In the genomic region with DNA sequence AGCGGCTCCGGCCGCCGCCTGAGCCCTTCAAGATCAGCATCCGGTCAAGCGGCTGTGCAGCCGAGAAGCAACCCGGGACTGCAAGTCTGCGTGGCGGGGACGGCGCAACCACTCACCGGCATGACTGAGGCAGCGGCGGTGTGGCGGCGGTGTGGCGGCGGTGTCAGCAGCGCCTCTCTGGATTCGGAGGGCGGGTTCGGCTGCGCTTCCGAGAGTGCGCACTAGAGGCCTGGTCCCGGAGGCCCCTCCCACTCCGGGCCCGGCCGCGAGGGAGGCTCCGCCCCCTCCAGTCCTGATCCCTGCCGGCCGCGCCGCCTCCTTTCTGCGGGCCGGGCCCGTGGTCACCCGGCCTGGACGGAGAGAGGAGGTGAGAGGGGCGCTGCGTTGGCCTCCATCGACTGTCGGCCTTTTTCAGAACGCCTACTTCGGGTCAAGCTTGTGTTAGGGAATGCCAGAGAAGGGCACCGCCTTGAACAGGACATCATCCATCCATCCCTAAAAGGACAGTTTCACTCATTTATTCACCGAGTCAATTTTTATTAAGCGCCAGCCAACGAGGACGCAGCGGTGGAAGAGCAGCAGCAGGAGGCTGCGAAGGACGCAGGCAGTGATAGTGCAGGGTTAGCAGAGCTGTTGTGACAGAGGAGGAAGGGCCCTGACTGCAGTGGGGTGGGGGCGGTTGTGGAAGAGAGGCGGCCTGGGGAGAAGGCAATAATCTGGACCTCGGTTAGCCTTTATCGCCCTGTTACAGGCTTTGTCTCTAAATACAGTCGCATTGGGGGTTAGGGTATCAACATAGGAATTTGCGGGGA, we compare ENCODE assay signal across 8 cellular contexts. TPM values are rescaled to one million over a fixed set of nuclear protein-coding genes. Genes with fewer than 3 reads are reported as not detected.
DNase-seq lines count a peak whose midpoint lies in the region; ATAC-seq and TF ChIP-seq lines count a peak whose summit lies in the region.

A gene with protein sequence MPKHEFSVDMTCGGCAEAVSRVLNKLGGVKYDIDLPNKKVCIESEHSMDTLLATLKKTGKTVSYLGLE (minus strand): TSS at position 202 of the 812 bp plus-strand sequence. CDS start 80 bp downstream, at position 122.

- no peaks in the 10 kb centered on the region for H3K27me3 ChIP-seq in CD4-positive, alpha-beta T cell (ENCODE audit: control insufficient read depth, insufficient read depth, low read length)
- H3K27me3 ChIP-seq in effector memory CD4-positive, alpha-beta T cell (replicated peaks; ENCODE audit: control insufficient read depth, insufficient read depth, low read length, poor library complexity, severe bottlenecking), result no peaks in the 10 kb centered on the region
- no peaks in the 10 kb centered on the region for H3K27me3 ChIP-seq in mesenchymal stem cell (ENCODE audit: control insufficient read depth in 1 of 2, insufficient read depth in 1 of 2, low read length in 2 of 2)

- H3K27me3 Mint-ChIP-seq in CD4-positive, alpha-beta T cell, result no peaks in the 10 kb centered on the region

- POLR2A ChIA-PET in CD4-positive, alpha-beta T cell (lab: Charles Lee), result interaction anchor here (1.0 to 7.7 kb wide), 5 partner anchors 9 to 17 kb away, joined by 3 to 160 read pairs (median 4); partner anchors contain the start of gene G3BP1

- peak within 1 kb of the TSS; percentile 95 for H3K27ac Mint-ChIP-seq in CD4-positive, alpha-beta T cell

- H2BK12ac ChIP-seq in mesenchymal stem cell (ENCODE audit: low read length in 2 of 2), result peak within 1 kb of the TSS in 1 of 2 experiments; percentile 34

- peak within 1 kb of the TSS; percentile 97 for H3K9ac ChIP-seq in mesenchymal stem cell (ENCODE audit: low read length)

- peak within 1 kb of the TSS in 1 of 2 experiments; percentile 71 for H3K4ac ChIP-seq in mesenchymal stem cell (ENCODE audit: low read depth in 1 of 2, low read length in 2 of 2)

- ATAC-seq in CD4-positive, alpha-beta T cell (ENCODE audit: poor library complexity), result peak; percentile 98
- ATAC-seq in GM19351 (IDR thresholded peaks at IDR 0.05; ENCODE audit: unreplicated experiment), result peak; percentile 90
- ATAC-seq in HG03520 (IDR thresholded peaks at IDR 0.05; ENCODE audit: unreplicated experiment), result peak; percentile 98

- H3K4me3 ChIP-seq in effector memory CD4-positive, alpha-beta T cell (ENCODE audit: insufficient read depth, low read depth, low read length, poor library complexity, severe bottlenecking), result peak within 1 kb of the TSS; percentile 63
- H3K4me3 ChIP-seq in mesenchymal stem cell (ENCODE audit: insufficient read depth in 1 of 2, low read depth in 1 of 2, low read length in 2 of 2), result peak within 1 kb of the TSS; percentile 79 to 90

- peaks cover 47% of the 10 kb centered on the region for H3K4me1 Mint-ChIP-seq in CD4-positive, alpha-beta T cell (ENCODE audit: low read depth)

- peak within 1 kb of the TSS; percentile 67 to 71 for H3K18ac ChIP-seq in mesenchymal stem cell (ENCODE audit: low read depth in 1 of 2, low read length in 2 of 2)

- H4K91ac ChIP-seq in mesenchymal stem cell (ENCODE audit: low read length), result peak within 1 kb of the TSS; percentile 67

- intact Hi-C loops in CD4-positive, alpha-beta T cell (cut with DNase I, micrococcal nuclease), result loop anchor here (1.0 to 10.0 kb wide), 3 partner anchors 13 to 674 kb away; partner anchors contain the start of genes G3BP1 (in 2 of the 2), GM2A (in 1 of the 2) and TNIP1 (in 1 of the 2)

- peak within 1 kb of the TSS; percentile 92 for H4K8ac ChIP-seq in mesenchymal stem cell (ENCODE audit: low read length)

- H3K36me3 ChIP-seq in effector memory CD4-positive, alpha-beta T cell (ENCODE audit: control insufficient read depth, insufficient read depth, low read length), result no peaks in the 10 kb centered on the region
- peaks cover 0 to 2% of the 10 kb centered on the region in 2 experiments for H3K36me3 ChIP-seq in mesenchymal stem cell (ENCODE audit: control insufficient read depth in 1 of 2, insufficient read depth in 2 of 2, low read depth in 1 of 2, low read length in 2 of 2)

- no peak within 1 kb of the TSS for H2AK5ac ChIP-seq in mesenchymal stem cell (ENCODE audit: low read length, severe bottlenecking)

- DNase-seq in CD4-positive, alpha-beta T cell, result peak; percentile 84 to 91 (median 88)
- DNase-seq in NK-92 treated with Interleukin-12 subunit alpha and Interleukin-12 subunit beta, amount 100 ng/mL, for 24 hours (lab: John Stamatoyannopoulos, UW), result peak; percentile 87
- peak; percentile 78 to 79 for DNase-seq in activated CD8-positive, alpha-beta memory T cell treated with anti-CD3 and anti-CD28 coated beads for 4 hours (ENCODE audit: low read depth in 2 of 2)
- DNase-seq in effector memory CD4-positive, alpha-beta T cell, result peak; percentile 83 to 88 (median 86)
- peak; percentile 93 for DNase-seq in mesenchymal stem cell
- DNase-seq in stimulated activated CD8-positive, alpha-beta memory T cell treated with anti-CD3 and anti-CD28 coated beads, Interleukin-12 subunit alpha, Interleukin-12 subunit beta, amount 100 ng/mL, for 4 hours (ENCODE audit: low read depth), result peak; percentile 84

- H3K9me3 Mint-ChIP-seq in CD4-positive, alpha-beta T cell, result no peaks in the 10 kb centered on the region

- peak within 1 kb of the TSS; percentile 44 for H2BK15ac ChIP-seq in mesenchymal stem cell (ENCODE audit: low read depth, poor library complexity, severe bottlenecking)

- H2BK5ac ChIP-seq in mesenchymal stem cell (ENCODE audit: low read depth, low read length, poor library complexity, severe bottlenecking), result no peak within 1 kb of the TSS

- 6% methylated on average over 60 of the region's 61 CpGs for WGBS in mesenchymal stem cell

- no peak for TF ChIP-seq CTCF in CD4-positive, alpha-beta T cell (IDR thresholded peaks at IDR 0.05)

- peak within 1 kb of the TSS; percentile 80 for H2AFZ ChIP-seq in mesenchymal stem cell (ENCODE audit: low read depth, low read length)

- H3K79me1 ChIP-seq in mesenchymal stem cell (replicated peaks; ENCODE audit: low read length, poor library complexity, severe bottlenecking), result peaks cover 18% of the 10 kb centered on the region

- peak within 1 kb of the TSS in 1 of 2 experiments; percentile 48 for H3K14ac ChIP-seq in mesenchymal stem cell (ENCODE audit: low read length in 2 of 2)

- CTCF ChIA-PET in CD4-positive, alpha-beta T cell (lab: Charles Lee), result interaction anchor here (1.9 to 2.4 kb wide), 2 partner anchors 9 to 13 kb away, joined by 6 to 8 read pairs; partner anchors contain the start of gene G3BP1

- H3K27ac ChIP-seq in CD4-positive, alpha-beta T cell (ENCODE audit: low read depth, low read length), result peak within 1 kb of the TSS; percentile 68
- H3K27ac ChIP-seq in effector memory CD4-positive, alpha-beta T cell (ENCODE audit: insufficient read depth, low read length, poor library complexity, severe bottlenecking), result peak within 1 kb of the TSS; percentile 71
- peak within 1 kb of the TSS; percentile 55 for H3K27ac ChIP-seq in mesenchymal stem cell (ENCODE audit: low read length, poor library complexity, severe bottlenecking)

- H3K4me2 ChIP-seq in mesenchymal stem cell (ENCODE audit: low read length, poor library complexity, severe bottlenecking), result peak within 1 kb of the TSS; percentile 70

- no peaks in the 10 kb centered on the region for H3K9me3 ChIP-seq in CD4-positive, alpha-beta T cell (ENCODE audit: control insufficient read depth, low read length)
- H3K9me3 ChIP-seq in effector memory CD4-positive, alpha-beta T cell (ENCODE audit: control insufficient read depth, low read length), result no peaks in the 10 kb centered on the region
- no peaks in the 10 kb centered on the region for H3K9me3 ChIP-seq in mesenchymal stem cell (ENCODE audit: control insufficient read depth, low read length)

- peak within 1 kb of the TSS; percentile 11 for H2BK120ac ChIP-seq in mesenchymal stem cell (ENCODE audit: low read depth, low read length)

- peak within 1 kb of the TSS; percentile 97 for H3K4me3 Mint-ChIP-seq in CD4-positive, alpha-beta T cell

- peaks cover 5% of the 10 kb centered on the region for H3K36me3 Mint-ChIP-seq in CD4-positive, alpha-beta T cell (ENCODE audit: low read depth)

- H3K23ac ChIP-seq in mesenchymal stem cell (ENCODE audit: low read length in 2 of 2), result no peak within 1 kb of the TSS

- H3K4me1 ChIP-seq in effector memory CD4-positive, alpha-beta T cell (ENCODE audit: control insufficient read depth, insufficient read depth, low read length, poor library complexity, severe bottlenecking), result peaks cover 19% of the 10 kb centered on the region
- H3K4me1 ChIP-seq in mesenchymal stem cell (ENCODE audit: control insufficient read depth, insufficient read depth, low read depth, low read length), result peaks cover 7% of the 10 kb centered on the region

RNA-seq across cellular contexts. Expression of the gene that starts here (rescaled TPM):
- 10 to 100 TPM; 11.2 to 13.3 TPM for total RNA-seq in CD4-positive, alpha-beta T cell
- 310 TPM for polyA plus RNA-seq in mesenchymal stem cell (2013, experiment 1 of 2)
- 311 TPM for polyA plus RNA-seq in mesenchymal stem cell (2013, experiment 2 of 2)

Comparison
In these comparisons a context has a peak if more than half of its experiments do, and no peak if none do; other contexts are left out.
1. Peak in every context shown above with its lines: DNase-seq, ATAC-seq, H3K4me3 ChIP-seq and H3K27ac ChIP-seq.